In genomic region chr5:4093970-4094369, GRCh38 we compare ENCODE assay signal across 11 cellular contexts.
"Had no signal": no experiment of that assay in that cellular context is flagged by ENCODE, and none has a peak within 500 bp of the region (broad histone marks: within the 10 kb centered on the region; RNA-seq: fewer than 3 reads in every experiment).

No MANE protein-coding gene starts in this region.

- H3K4me3 ChIP-seq: GM23248, HAP-1 had no signal

- H3K4me3 Mint-ChIP-seq: HFFc6 had no signal

- H3K4me2 ChIP-seq: KMS-11 had no signal

- H3K36me3 ChIP-seq: HAP-1 had no signal

- FAIRE-seq: HTR-8/SVneo had no signal

- H3K27ac ChIP-seq: GM23248, KMS-11 had no signal

- H3K27ac Mint-ChIP-seq: HFFc6 had no signal

- ATAC-seq: HCT116 had no signal

- H3K9ac ChIP-seq: GM23248, KMS-11 had no signal

- H3K9me3 ChIP-seq: HAP-1 had no signal

- H2AFZ ChIP-seq: GM23248 had no signal

- DNase-seq: GM23248, GOT3, H7, HFFc6, IMR-90, Kasumi-1, KBM-7 had no signal

- H3K4me1 ChIP-seq: HAP-1 had no signal
